In the genomic region with DNA sequence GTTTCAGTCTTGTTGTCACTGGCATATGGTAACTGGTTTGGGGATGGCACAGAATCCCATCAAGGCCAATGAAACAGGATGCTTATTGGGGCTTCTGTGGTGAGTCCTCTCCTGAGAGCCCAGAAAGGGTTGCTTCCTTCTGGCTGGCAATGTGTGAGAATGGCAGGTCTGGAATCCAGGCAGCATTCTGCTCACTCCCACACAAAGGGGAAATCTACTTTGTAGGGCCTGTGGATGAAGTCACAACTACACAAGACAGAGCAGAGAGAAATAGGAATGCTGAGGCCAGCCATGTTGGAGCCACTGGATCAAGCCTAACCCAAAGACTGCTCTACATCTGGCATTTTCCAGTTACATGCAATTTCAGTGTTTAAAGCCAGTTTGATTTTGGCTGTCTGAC, we compare ENCODE assay signal across 1 cellular context.
TF ChIP-seq lines count a peak whose summit lies in the region.

No MANE protein-coding gene starts in this region.

TF ChIP-seq in HepG2, 621 proteins besides CTCF, POLR2A, EP300 and RAD21:
- TF ChIP-seq MYC (CRISPR knock-in tag; IDR thresholded peaks at IDR 0.05; ENCODE audit: borderline replicate concordance) (no peak), ARNTL (CRISPR knock-in tag; IDR thresholded peaks at IDR 0.05) (no peak), SP4 (CRISPR knock-in tag; IDR thresholded peaks at IDR 0.05) (no peak), TMF1 (CRISPR knock-in tag; IDR thresholded peaks at IDR 0.05; ENCODE audit: low read depth) (0 out of 2 replicates have a peak, but pooled peaks have one; percentile 20), DDIT3 (CRISPR knock-in tag; IDR thresholded peaks at IDR 0.05) (no peak), NR2C2 (CRISPR knock-in tag; IDR thresholded peaks at IDR 0.05; ENCODE audit: borderline replicate concordance) (no peak), ZNF160 (CRISPR knock-in tag; IDR thresholded peaks at IDR 0.05) (no peak), SMAD1 (CRISPR knock-in tag; IDR thresholded peaks at IDR 0.05; ENCODE audit: borderline replicate concordance, low read depth) (no peak), ZNF207 (IDR thresholded peaks at IDR 0.05; ENCODE audit: borderline replicate concordance) (no peak), ZNF775 (CRISPR knock-in tag; IDR thresholded peaks at IDR 0.05; ENCODE audit: borderline replicate concordance) (no peak), CEBPB (IDR thresholded peaks at IDR 0.05; ENCODE audit: borderline replicate concordance, low read depth, low read length) (no peak), ZNF7 (CRISPR knock-in tag; IDR thresholded peaks at IDR 0.05) (no peak), ZNF329 (CRISPR knock-in tag; IDR thresholded peaks at IDR 0.05; ENCODE audit: low read depth) (peak; percentile 70; the same call in 1 of the 2 replicates), NBN (conservative IDR thresholded peaks at IDR 0.05) (no peak), NR2F2 (IDR thresholded peaks at IDR 0.05; ENCODE audit: borderline replicate concordance, low read depth) (no peak), ZNF710 (CRISPR knock-in tag; IDR thresholded peaks at IDR 0.05; ENCODE audit: borderline replicate concordance) (no peak), PBX2 (CRISPR knock-in tag; IDR thresholded peaks at IDR 0.05) (no peak), ZNF441 (CRISPR knock-in tag; IDR thresholded peaks at IDR 0.05; ENCODE audit: borderline replicate concordance) (no peak), ETV5 (CRISPR knock-in tag; IDR thresholded peaks at IDR 0.05; ENCODE audit: borderline replicate concordance) (no peak), ZNF460 (CRISPR knock-in tag; IDR thresholded peaks at IDR 0.05; ENCODE audit: borderline replicate concordance) (no peak), HOXA9 (CRISPR knock-in tag; IDR thresholded peaks at IDR 0.05; ENCODE audit: borderline replicate concordance) (no peak), PRPF4 (IDR thresholded peaks at IDR 0.05; ENCODE audit: low read depth, low read length, poor library complexity, severe bottlenecking) (no peak), ZNF770 (CRISPR knock-in tag; IDR thresholded peaks at IDR 0.05) (no peak), PHF8 (CRISPR knock-in tag; IDR thresholded peaks at IDR 0.05) (no peak), MED13 (CRISPR knock-in tag; IDR thresholded peaks at IDR 0.05) (no peak), NFKBIZ (CRISPR knock-in tag; IDR thresholded peaks at IDR 0.05) (no peak), ZNF713 (CRISPR knock-in tag; IDR thresholded peaks at IDR 0.05) (no peak), ZBTB1 (CRISPR knock-in tag; IDR thresholded peaks at IDR 0.05; ENCODE audit: borderline replicate concordance) (no peak), ZNF296 (CRISPR knock-in tag; conservative IDR thresholded peaks at IDR 0.05) (no peak), ZFP41 (CRISPR knock-in tag; IDR thresholded peaks at IDR 0.05; ENCODE audit: borderline replicate concordance) (no peak), ZNF276 (CRISPR knock-in tag; IDR thresholded peaks at IDR 0.05; ENCODE audit: low read depth) (0 out of 2 replicates have a peak, but pooled peaks have one; percentile 31), ZNF75D (CRISPR knock-in tag; IDR thresholded peaks at IDR 0.05; ENCODE audit: borderline replicate concordance) (0 out of 2 replicates have a peak, but pooled peaks have one; percentile 15), SMYD3 (CRISPR knock-in tag; IDR thresholded peaks at IDR 0.05) (no peak), FUBP1 (CRISPR knock-in tag; IDR thresholded peaks at IDR 0.05; ENCODE audit: borderline replicate concordance) (no peak), EED (CRISPR knock-in tag; IDR thresholded peaks at IDR 0.05) (no peak), GATAD2A (CRISPR knock-in tag; IDR thresholded peaks at IDR 0.05) (no peak), ZNF557 (CRISPR knock-in tag; IDR thresholded peaks at IDR 0.05) (no peak), POLR2G (IDR thresholded peaks at IDR 0.05; ENCODE audit: low read depth, low read length) (0 out of 2 replicates have a peak, but pooled peaks have one; percentile 15), ISX (CRISPR knock-in tag; conservative IDR thresholded peaks at IDR 0.05) (no peak), RORA (CRISPR knock-in tag; IDR thresholded peaks at IDR 0.05) (no peak), ZNF850 (CRISPR knock-in tag; conservative IDR thresholded peaks at IDR 0.05) (no peak), IRF2 (CRISPR knock-in tag; IDR thresholded peaks at IDR 0.05) (no peak)
- TF ChIP-seq, protein P1, sequence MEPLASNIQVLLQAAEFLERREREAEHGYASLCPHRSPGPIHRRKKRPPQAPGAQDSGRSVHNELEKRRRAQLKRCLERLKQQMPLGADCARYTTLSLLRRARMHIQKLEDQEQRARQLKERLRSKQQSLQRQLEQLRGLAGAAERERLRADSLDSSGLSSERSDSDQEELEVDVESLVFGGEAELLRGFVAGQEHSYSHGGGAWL (CRISPR knock-in tag; IDR thresholded peaks at IDR 0.05), result no peak
- TF ChIP-seq, protein P2, sequence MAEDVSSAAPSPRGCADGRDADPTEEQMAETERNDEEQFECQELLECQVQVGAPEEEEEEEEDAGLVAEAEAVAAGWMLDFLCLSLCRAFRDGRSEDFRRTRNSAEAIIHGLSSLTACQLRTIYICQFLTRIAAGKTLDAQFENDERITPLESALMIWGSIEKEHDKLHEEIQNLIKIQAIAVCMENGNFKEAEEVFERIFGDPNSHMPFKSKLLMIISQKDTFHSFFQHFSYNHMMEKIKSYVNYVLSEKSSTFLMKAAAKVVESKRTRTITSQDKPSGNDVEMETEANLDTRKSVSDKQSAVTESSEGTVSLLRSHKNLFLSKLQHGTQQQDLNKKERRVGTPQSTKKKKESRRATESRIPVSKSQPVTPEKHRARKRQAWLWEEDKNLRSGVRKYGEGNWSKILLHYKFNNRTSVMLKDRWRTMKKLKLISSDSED (CRISPR knock-in tag; IDR thresholded peaks at IDR 0.05), result no peak
